In the genomic region with DNA sequence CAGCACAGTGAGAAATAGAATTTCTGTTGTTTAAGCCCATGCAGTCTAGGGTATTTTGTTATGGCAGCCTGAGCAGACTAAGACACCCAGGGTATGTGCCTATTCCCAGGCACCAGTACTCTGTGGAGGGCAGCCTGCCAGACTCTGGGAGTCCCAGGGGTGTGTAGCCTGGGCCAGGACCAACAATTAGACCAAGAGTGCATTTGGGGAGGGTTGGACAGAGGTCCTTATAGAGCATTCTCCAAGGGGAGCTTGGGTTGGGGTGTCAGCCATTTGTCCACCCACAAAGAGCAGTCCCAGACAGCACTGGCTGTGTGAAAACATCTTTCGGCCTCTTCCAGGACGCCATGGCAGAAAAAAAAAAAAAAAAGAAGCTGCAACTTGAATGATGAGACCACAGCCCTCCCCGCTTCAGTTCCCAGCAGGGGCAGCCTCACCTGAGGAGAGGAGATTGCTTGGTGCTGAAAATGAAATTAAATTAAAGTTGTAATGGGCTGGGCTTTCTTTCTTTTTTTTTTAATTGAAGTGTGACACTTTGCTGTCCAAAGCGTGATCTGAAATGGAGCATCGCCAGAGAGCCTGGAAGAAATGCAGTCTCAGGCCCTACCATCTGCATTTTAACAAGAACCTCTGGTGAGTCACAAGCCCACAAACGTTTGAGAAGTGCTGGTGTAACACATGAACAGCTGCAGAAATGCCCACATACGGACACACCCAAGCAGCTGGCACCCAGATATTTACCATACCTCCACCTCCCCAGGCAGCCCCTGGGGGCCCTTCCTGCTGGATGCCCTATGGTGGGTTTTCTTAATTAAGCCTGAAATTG, we compare ENCODE assay signal across 13 cellular contexts. TPM values are rescaled to one million over a fixed set of nuclear protein-coding genes. Genes with fewer than 3 reads are reported as not detected.
DNase-seq lines count a peak whose midpoint lies in the region; ATAC-seq, FAIRE-seq and TF ChIP-seq lines count a peak whose summit lies in the region.
"Had no signal": no experiment of that assay in that cellular context is flagged by ENCODE, and none has a peak within 500 bp of the region (broad histone marks: within the 10 kb centered on the region; RNA-seq: fewer than 3 reads in every experiment).

No MANE protein-coding gene starts in this region.

- H3K36me3 ChIP-seq in MG63, result no peaks in the 10 kb centered on the region
- no peaks in the 10 kb centered on the region for H3K36me3 ChIP-seq in keratinocyte (ENCODE audit: control insufficient read depth in 2 of 2, extremely low read depth in 1 of 2, insufficient read depth in 2 of 2, low read length in 2 of 2)
- H3K36me3 ChIP-seq: heart right ventricle had no signal

- no peaks in the 10 kb centered on the region for H3K9me1 ChIP-seq in keratinocyte (ENCODE audit: control insufficient read depth, extremely low read depth, insufficient read depth, low read length)

- H2AFZ ChIP-seq in keratinocyte (ENCODE audit: control insufficient read depth, low read length), result no peak overlapping the region

- H3K4me3 ChIP-seq in MG63, result no peak overlapping the region
- no peak overlapping the region for H3K4me3 ChIP-seq in keratinocyte (ENCODE audit: control insufficient read depth in 2 of 3, extremely low read depth in 1 of 3, insufficient read depth in 2 of 3, low read depth in 1 of 3, low read length in 3 of 3)
- H3K4me3 ChIP-seq: heart right ventricle had no signal

- H3K9ac ChIP-seq in keratinocyte (ENCODE audit: control insufficient read depth, extremely low read depth, insufficient read depth, low read length), result no peak overlapping the region

- H3K4me2 ChIP-seq in keratinocyte (ENCODE audit: control insufficient read depth, extremely low read depth, insufficient read depth, low read depth, low read length), result peak overlapping the region; percentile 52

- peaks cover 4% of the 10 kb centered on the region for H3K27me3 Mint-ChIP-seq in activated naive CD8-positive, alpha-beta T cell treated with anti-CD3 and anti-CD28 coated beads, Interleukin-2, amount 50 U/mL, for 24 hours

- no peak for ATAC-seq in GM21515 (IDR thresholded peaks at IDR 0.05; ENCODE audit: unreplicated experiment)
- no peak for ATAC-seq in activated naive CD8-positive, alpha-beta T cell treated with anti-CD3 and anti-CD28 coated beads, Interleukin-2, amount 50 U/mL, for 24 hours
- ATAC-seq in HG03378 (IDR thresholded peaks at IDR 0.05; ENCODE audit: unreplicated experiment), result no peak

- peak; percentile 78 for FAIRE-seq in keratinocyte (lab: Jason Lieb, UNC)
- FAIRE-seq: small intestine had no signal

- H3K9me3 Mint-ChIP-seq in activated naive CD8-positive, alpha-beta T cell treated with anti-CD3 and anti-CD28 coated beads, Interleukin-2, amount 50 U/mL, for 24 hours, result no peaks in the 10 kb centered on the region
- H3K9me3 Mint-ChIP-seq: central memory CD8-positive, alpha-beta T cell; mesothelial cell of epicardium had no signal

- DNase-seq in COR-L47 (lab: John Stamatoyannopoulos, UW) (peak; percentile 38), MG63 (peak; percentile 61), keratinocyte (ENCODE audit: low read depth, low spot score) (peak; percentile 53), NCI-H226 (no peak)
- no peak for DNase-seq in activated naive CD8-positive, alpha-beta T cell treated with anti-CD3 and anti-CD28 coated beads, Interleukin-2, amount 50 U/mL, for 24 hours
- DNase-seq: heart right ventricle, small intestine, T-helper 2 cell had no signal

- no peak overlapping the region for H3K4me3 Mint-ChIP-seq in activated naive CD8-positive, alpha-beta T cell treated with anti-CD3 and anti-CD28 coated beads, Interleukin-2, amount 50 U/mL, for 24 hours
- H3K4me3 Mint-ChIP-seq: central memory CD8-positive, alpha-beta T cell; mesothelial cell of epicardium had no signal

- H3K79me2 ChIP-seq in keratinocyte (ENCODE audit: control insufficient read depth, insufficient read depth, low read length), result no peaks in the 10 kb centered on the region

- H3K4me1 Mint-ChIP-seq in activated naive CD8-positive, alpha-beta T cell treated with anti-CD3 and anti-CD28 coated beads, Interleukin-2, amount 50 U/mL, for 24 hours, result no peaks in the 10 kb centered on the region
- H3K4me1 Mint-ChIP-seq: central memory CD8-positive, alpha-beta T cell had no signal

- H3K36me3 Mint-ChIP-seq in activated naive CD8-positive, alpha-beta T cell treated with anti-CD3 and anti-CD28 coated beads, Interleukin-2, amount 50 U/mL, for 24 hours (ENCODE audit: low read depth), result no peaks in the 10 kb centered on the region
- H3K36me3 Mint-ChIP-seq: mesothelial cell of epicardium had no signal

- no peaks in the 10 kb centered on the region for H3K27me3 ChIP-seq in MG63
- H3K27me3 ChIP-seq in keratinocyte (ENCODE audit: control insufficient read depth, extremely low read depth, insufficient read depth, low read length), result no peaks in the 10 kb centered on the region
- H3K27me3 ChIP-seq: heart right ventricle had no signal

- H3K27ac ChIP-seq in VCaP (peak overlapping the region; percentile 87; the same call in 1 of the 2 replicates), keratinocyte (ENCODE audit: control insufficient read depth, insufficient read depth, low read length) (no peak overlapping the region)
- H3K27ac ChIP-seq: heart right ventricle had no signal

- TF ChIP-seq CTCF in VCaP (conservative IDR thresholded peaks at IDR 0.05), result no peak
- TF ChIP-seq CTCF in keratinocyte (optimal IDR thresholded peaks at IDR 0.05 in 1 of 3, IDR thresholded peaks at IDR 0.05 in 1 of 3, conservative IDR thresholded peaks at IDR 0.05 in 1 of 3; ENCODE audit: extremely low read depth in 1 of 3, insufficient read depth in 2 of 3, low read length in 3 of 3), result no peak

- H4K20me1 ChIP-seq in keratinocyte (ENCODE audit: control insufficient read depth, extremely low read depth, insufficient read depth, low read length), result no peaks in the 10 kb centered on the region

- H3K27ac Mint-ChIP-seq in activated naive CD8-positive, alpha-beta T cell treated with anti-CD3 and anti-CD28 coated beads, Interleukin-2, amount 50 U/mL, for 24 hours, result no peak overlapping the region
- H3K27ac Mint-ChIP-seq: mesothelial cell of epicardium had no signal

- H3K9me3 ChIP-seq in MG63 (no peaks in the 10 kb centered on the region), keratinocyte (ENCODE audit: control insufficient read depth, low read depth, low read length) (no peaks in the 10 kb centered on the region)
- H3K9me3 ChIP-seq: heart right ventricle had no signal

- dilution Hi-C loops in keratinocyte (cut with MboI; ENCODE audit: extremely low pct_ligation_motif_present, low sequenced_read_pairs), result no loop called here

- H3K4me1 ChIP-seq in keratinocyte (ENCODE audit: control insufficient read depth, extremely low read depth, insufficient read depth, low read length), result peaks cover 14% of the 10 kb centered on the region

RNA-seq across cellular contexts. Expression of a gene that starts 21.3 kb away (rescaled TPM):
- not detected in 2 replicates for total RNA-seq in MG63 (2014; rRNA removed; shearing (Covaris generic); ENCODE audit: low replicate concordance)
- not detected in 3 replicates for polyA plus RNA-seq in keratinocyte
- polyA plus RNA-seq in keratinocyte (2011; ENCODE audit: low read depth), result not detected
- polyA plus RNA-seq in keratinocyte (2011; cell fraction: cytosol; rRNA removed), result not detected in 2 replicates
- polyA plus RNA-seq in keratinocyte (2011; cell fraction: nucleus; rRNA removed), result not detected in 2 replicates
- polyA plus RNA-seq in keratinocyte (2012; ENCODE audit: low replicate concordance), result not detected in 2 replicates
- polyA minus RNA-seq in keratinocyte, result not detected in 3 replicates
- not detected for polyA minus RNA-seq in keratinocyte (2011; cell fraction: cytosol; rRNA and poly(A)+ RNA removed)
- not detected in 2 replicates for polyA minus RNA-seq in keratinocyte (2011; cell fraction: nucleus; rRNA and poly(A)+ RNA removed)
- total RNA-seq: mesothelial cell of epicardium had no signal

RNA-seq across cellular contexts. Expression of a gene that starts 57.2 kb away (rescaled TPM):
- total RNA-seq in MG63 (2014; rRNA removed; shearing (Covaris generic); ENCODE audit: low replicate concordance), result 0.03 and 0.15 TPM in 2 replicates
- 0.08 to 0.19 TPM (median 0.16 TPM) in 3 replicates for polyA plus RNA-seq in keratinocyte
- 0.41 TPM for polyA plus RNA-seq in keratinocyte (2011; ENCODE audit: low read depth)
- polyA plus RNA-seq in keratinocyte (2011; cell fraction: cytosol; rRNA removed), result 0.06 and 0.10 TPM in 2 replicates
- 0.48 and 0.53 TPM in 2 replicates for polyA plus RNA-seq in keratinocyte (2011; cell fraction: nucleus; rRNA removed)
- polyA plus RNA-seq in keratinocyte (2012; ENCODE audit: low replicate concordance), result 0.14 and 0.31 TPM in 2 replicates
- polyA minus RNA-seq in keratinocyte, result 0.03 to 0.19 TPM (median 0.07 TPM) in 3 replicates
- not detected for polyA minus RNA-seq in keratinocyte (2011; cell fraction: cytosol; rRNA and poly(A)+ RNA removed)
- polyA minus RNA-seq in keratinocyte (2011; cell fraction: nucleus; rRNA and poly(A)+ RNA removed), result 0.32 and 0.54 TPM in 2 replicates

Comparison
In these comparisons a context has a peak if more than half of its experiments do, and no peak if none do; other contexts are left out.
1. DNase-seq: peak in COR-L47 (single experiment), MG63 (single experiment) and keratinocyte (single experiment); none in activated naive CD8-positive, alpha-beta T cell treated with anti-CD3 and anti-CD28 coated beads, Interleukin-2, amount 50 U/mL, for 24 hours (single experiment) and NCI-H226 (single experiment).